8 cellular contexts compared by ENCODE assay signal in genomic region chrX:47560179-47560830, GRCh38. TPM values are rescaled to one million over a fixed set of nuclear protein-coding genes. Genes with fewer than 3 reads are reported as not detected.
DNase-seq lines count a peak whose midpoint lies in the region; ATAC-seq and TF ChIP-seq lines count a peak whose summit lies in the region.

No MANE protein-coding gene starts in this region.

- TF ChIP-seq CTCF in Panc1 (IDR thresholded peaks at IDR 0.05) (no peak), esophagus muscularis mucosa (IDR thresholded peaks at IDR 0.05) (no peak), psoas muscle (IDR thresholded peaks at IDR 0.05) (no peak)

- H3K4me3 ChIP-seq in Panc1 (ENCODE audit: low read depth in 2 of 2, low read length in 2 of 2): peak overlapping the region; percentile 75 to 96
- peak overlapping the region; percentile 63 to 83 (median 66) for H3K4me3 ChIP-seq in esophagus muscularis mucosa
- peak overlapping the region; percentile 70 for H3K4me3 ChIP-seq in psoas muscle

- no peaks in the 10 kb centered on the region for H3K9me3 ChIP-seq in Panc1 (ENCODE audit: control insufficient read depth, insufficient read depth, low read depth, low read length)
- peaks cover 0 to 4% (median 0%) of the 10 kb centered on the region in 4 donors for H3K9me3 ChIP-seq in esophagus muscularis mucosa
- H3K9me3 ChIP-seq in psoas muscle: no peaks in the 10 kb centered on the region

- POLR2A ChIA-PET in Panc1 (lab: Charles Lee): no interaction called here

- BruUV-seq in Panc1 (replicated peaks; lab: Mats Ljungman, UMichigan): TSS peak; percentile 92

- intact Hi-C loops in Panc1 (cut with micrococcal nuclease; ENCODE audit: unreplicated experiment) (no loop called here), esophagus muscularis mucosa (cut with DNase I) (loop anchor here (5.0 kb wide), 1 partner anchor 97 kb away; the partner anchor contains the start of gene UXT), psoas muscle (cut with DNase I) (no loop called here)

- CTCF ChIA-PET in Panc1 (lab: Charles Lee): no interaction called here

- TF ChIP-seq POLR2A in GM18505 (IDR thresholded peaks at IDR 0.05; ENCODE audit: borderline replicate concordance, extremely low read depth, insufficient read depth, insufficient read length) (no peak), esophagus muscularis mucosa (IDR thresholded peaks at IDR 0.05; ENCODE audit: low read depth) (no peak)

- H3K27ac ChIP-seq in Panc1 (ENCODE audit: low read length) (peak overlapping the region; percentile 94), esophagus muscularis mucosa (replicated peaks in 1 of 4) (peak overlapping the region; percentile 91 to 94 (median 93)), psoas muscle (peak overlapping the region; percentile 92)

- DNase-seq in Panc1 (ENCODE audit: low read depth, low spot score): no peak
- no peak for DNase-seq in esophagus muscularis mucosa (ENCODE audit: extremely low spot score)
- no peak for DNase-seq in psoas muscle
- no peak for DNase-seq in GM03348 (ENCODE audit: low spot score)
- no peak for DNase-seq in islet precursor cell
- DNase-seq in GOT3 (lab: John Stamatoyannopoulos, UW): no peak

- H3K27me3 ChIP-seq in Panc1 (ENCODE audit: control insufficient read depth, insufficient read depth, low read length): no peaks in the 10 kb centered on the region
- no peaks in the 10 kb centered on the region for H3K27me3 ChIP-seq in esophagus muscularis mucosa
- H3K27me3 ChIP-seq in psoas muscle (ENCODE audit: insufficient read depth in 3 of 3, low read length in 2 of 3): no peaks in the 10 kb centered on the region

- no peaks in the 10 kb centered on the region; the same call in 1 of the 2 replicates for H3K36me3 ChIP-seq in Panc1 (ENCODE audit: control insufficient read depth, insufficient read depth, low read length)
- peaks cover 4 to 27% (median 18%) of the 10 kb centered on the region in 4 donors for H3K36me3 ChIP-seq in esophagus muscularis mucosa
- H3K36me3 ChIP-seq in psoas muscle (ENCODE audit: insufficient read depth in 1 of 2, low read depth in 1 of 2): peaks cover 5 to 17% of the 10 kb centered on the region in 2 donors

- H3K4me1 ChIP-seq in Panc1 (ENCODE audit: control insufficient read depth, insufficient read depth, low read length) (peaks cover 10% of the 10 kb centered on the region; the same call in 1 of the 2 replicates), esophagus muscularis mucosa (peaks cover 12 to 39% (median 35%) of the 10 kb centered on the region in 4 donors), psoas muscle (no peaks in the 10 kb centered on the region)

- WGBS in esophagus muscularis mucosa: 49% methylated on average over 12 of the region's 13 CpGs
- 13 to 26% (median 18%) methylated on average over 11 to 13 of the region's 13 CpGs for WGBS in psoas muscle, 3 donors

- no peak for TF ChIP-seq EP300 in esophagus muscularis mucosa (IDR thresholded peaks at IDR 0.05)

- in situ Hi-C loops in Panc1 (cut with HindIII; ENCODE audit: low pct_unique_long_range_greater_than_20kb, low sequenced_read_pairs): no loop called here

- ATAC-seq in GM18505 (IDR thresholded peaks at IDR 0.05; ENCODE audit: unreplicated experiment) (peak; percentile 1), Panc1 (no peak), psoas muscle (no peak), GM18868 (IDR thresholded peaks at IDR 0.05; ENCODE audit: unreplicated experiment) (no peak)

RNA-seq across cellular contexts. Expression of gene ARAF, which starts 0.7 kb away (rescaled TPM):
- total RNA-seq in Panc1 (2021; ENCODE audit: unreplicated experiment) (87.9 TPM), esophagus muscularis mucosa (10 to 100 TPM; 39.3 to 49.6 (median 42.8) TPM), psoas muscle (100 to 1,000 TPM; 101 to 118 (median 108) TPM)
- polyA plus RNA-seq in Panc1 (2012; ENCODE audit: insufficient read length): 76.8 TPM
- polyA plus RNA-seq in psoas muscle: 10 to 100 TPM; 54.3 to 63.9 (median 61.6) TPM

RNA-seq across cellular contexts. Expression of gene TIMP1, which starts 21.9 kb away (rescaled TPM):
- total RNA-seq in Panc1 (2021; ENCODE audit: unreplicated experiment): 131 TPM
- polyA plus RNA-seq in Panc1 (2012; ENCODE audit: insufficient read length): 129 TPM
- total RNA-seq in esophagus muscularis mucosa: 100 to 1,000 TPM in 3 of 4 donors, 10 to 100 TPM in 1; 82.6 to 251 (median 178) TPM
- 100 to 1,000 TPM in 1 of 4 donors, 10 to 100 TPM in 3; 33.2 to 157 (median 57.2) TPM for total RNA-seq in psoas muscle
- polyA plus RNA-seq in psoas muscle: 100 to 1,000 TPM in 1 of 3 donors, 10 to 100 TPM in 2; 15.7 to 190 (median 33.7) TPM

RNA-seq across cellular contexts. Expression of gene SYN1, which starts 59.4 kb away (rescaled TPM):
- total RNA-seq in Panc1 (2021; ENCODE audit: unreplicated experiment) (1.0 TPM), esophagus muscularis mucosa (under 1 TPM; 0.42 to 0.98 (median 0.56) TPM), psoas muscle (1 to 10 TPM in 3 of 4 donors, under 1 TPM in 1; 0.84 to 7.0 (median 2.6) TPM)
- 1.4 TPM for polyA plus RNA-seq in Panc1 (2012; ENCODE audit: insufficient read length)
- polyA plus RNA-seq in psoas muscle: 1 to 10 TPM in 2 of 3 donors, under 1 TPM in 1; 0.80 to 2.4 (median 2.3) TPM
